19 cellular contexts compared by ENCODE assay signal in genomic region chr10:33046792-33047191, GRCh38.
"Had no signal": no experiment of that assay in that cellular context is flagged by ENCODE, and none has a peak within 500 bp of the region (broad histone marks: within the 10 kb centered on the region; RNA-seq: fewer than 3 reads in every experiment).

No MANE protein-coding gene starts in this region.

- H3K4me3 Mint-ChIP-seq: endodermal cell; naive B cell; stimulated activated naive B cell treated with anti-CD40 and anti-IgM and Interleukin-4, amounts not matched to agents 10 μg/mL and 1 μg/mL and 100 μg/mL, for 72 hours; type B pancreatic cell had no signal

- H3K36me3 Mint-ChIP-seq: naive B cell; stimulated activated naive B cell treated with anti-CD40 and anti-IgM and Interleukin-4, amounts not matched to agents 10 μg/mL and 1 μg/mL and 100 μg/mL, for 72 hours; type B pancreatic cell had no signal

- ATAC-seq: psoas muscle; right lobe of liver; stimulated activated naive B cell treated with anti-CD40 and anti-IgM and Interleukin-4, amounts not matched to agents 10 μg/mL and 1 μg/mL and 100 μg/mL, for 72 hours had no signal

- H3K4me1 ChIP-seq: colonic mucosa, psoas muscle, right lobe of liver, suprapubic skin, thyroid gland had no signal

- H3K27ac ChIP-seq: colonic mucosa, hepatocyte, neutrophil, psoas muscle, right lobe of liver, suprapubic skin, thyroid gland had no signal

- H2AFZ ChIP-seq: hepatocyte had no signal

- H3K9me3 ChIP-seq: colonic mucosa, neutrophil, psoas muscle, right lobe of liver, suprapubic skin, thyroid gland had no signal

- H3K4me2 ChIP-seq: hepatocyte had no signal

- H3K4me3 ChIP-seq: colonic mucosa, hepatocyte, psoas muscle, right lobe of liver, suprapubic skin, thyroid gland had no signal

- DNase-seq: colonic mucosa; dermis blood vessel endothelial cell; endodermal cell; erythroblast; foreskin melanocyte; head of caudate nucleus; kidney glomerular epithelial cell; mesendoderm; naive B cell; psoas muscle; retina; right lobe of liver; stimulated activated CD4-positive, alpha-beta T cell treated with anti-CD3 and anti-CD28 coated beads, Interleukin-4, amount 100 ng/mL, for 1 hour; stimulated activated naive B cell treated with anti-CD40 and anti-IgM and Interleukin-4, amounts not matched to agents 10 μg/mL and 1 μg/mL and 100 μg/mL, for 72 hours; thyroid gland had no signal

- H3K36me3 ChIP-seq: colonic mucosa, neutrophil, right lobe of liver, suprapubic skin, thyroid gland had no signal

- H3K27me3 Mint-ChIP-seq: type B pancreatic cell had no signal

- H3K79me2 ChIP-seq: hepatocyte had no signal

- H3K27ac Mint-ChIP-seq: endodermal cell; stimulated activated naive B cell treated with anti-CD40 and anti-IgM and Interleukin-4, amounts not matched to agents 10 μg/mL and 1 μg/mL and 100 μg/mL, for 72 hours; type B pancreatic cell had no signal

- H3K27me3 ChIP-seq: colonic mucosa, hepatocyte, neutrophil, right lobe of liver, suprapubic skin, thyroid gland had no signal

- H3K9me3 Mint-ChIP-seq: naive B cell; stimulated activated naive B cell treated with anti-CD40 and anti-IgM and Interleukin-4, amounts not matched to agents 10 μg/mL and 1 μg/mL and 100 μg/mL, for 72 hours; type B pancreatic cell had no signal
